In the genomic region with DNA sequence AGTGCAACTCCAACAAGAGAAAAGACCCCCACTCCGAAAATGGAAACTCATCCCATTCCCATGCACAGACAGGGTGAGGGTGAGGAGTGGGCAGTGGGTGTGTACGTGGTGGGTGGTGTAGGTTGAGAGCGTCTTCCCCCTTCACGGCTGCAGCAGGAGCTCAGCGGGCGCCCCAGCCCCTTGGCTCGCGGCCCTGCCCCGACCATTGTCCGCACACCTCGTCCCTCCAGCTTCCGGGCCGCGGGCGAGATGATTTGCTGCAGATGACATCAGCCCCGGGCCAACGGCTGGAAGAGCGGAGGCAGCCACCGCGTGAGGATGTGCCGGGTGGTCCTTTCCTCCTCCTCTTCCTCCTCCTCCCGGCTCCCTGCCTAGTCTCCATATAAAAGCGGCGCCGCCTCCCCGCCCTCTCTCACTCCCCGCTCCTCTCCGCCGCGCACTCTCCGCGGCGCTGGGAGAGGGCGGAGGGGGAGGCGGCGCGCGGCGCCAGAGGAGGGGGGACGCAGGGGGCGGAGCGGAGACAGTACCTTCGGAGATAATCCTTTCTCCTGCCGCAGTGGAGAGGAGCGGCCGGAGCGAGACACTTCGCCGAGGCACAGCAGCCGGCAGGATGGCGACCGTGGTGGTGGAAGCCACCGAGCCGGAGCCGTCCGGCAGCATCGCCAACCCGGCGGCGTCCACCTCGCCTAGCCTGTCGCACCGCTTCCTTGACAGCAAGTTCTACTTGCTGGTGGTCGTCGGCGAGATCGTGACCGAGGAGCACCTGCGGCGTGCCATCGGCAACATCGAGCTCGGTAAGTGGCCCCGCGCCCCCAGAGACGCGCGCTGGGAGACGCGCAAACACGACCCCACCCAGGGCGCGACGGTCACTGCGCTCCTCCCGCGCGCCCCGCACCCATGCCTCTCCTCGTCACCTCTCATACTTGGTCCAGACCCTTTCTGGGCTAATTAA, we compare ENCODE assay signal across 8 cellular contexts. TPM values are rescaled to one million over a fixed set of nuclear protein-coding genes. Genes with fewer than 3 reads are reported as not detected.
DNase-seq lines count a peak whose midpoint lies in the region; ATAC-seq and TF ChIP-seq lines count a peak whose summit lies in the region.

MAP1B (plus strand) TSS at position 554 of the 952 bp plus-strand sequence; CDS start at position 611, 57 bp downstream.

- in situ Hi-C loops in KBM-7 (cut with MboI; ENCODE audit: low pct_unique_long_range_greater_than_20kb, low sequenced_read_pairs), result no loop called here

- H3K27me3 Mint-ChIP-seq in activated naive CD4-positive, alpha-beta T cell treated with anti-CD3 and anti-CD28 coated beads for 36 hours (ENCODE audit: low read depth), result peaks cover 49% of the 10 kb centered on the region
- H3K27me3 Mint-ChIP-seq in activated T-helper 2 cell treated with anti-CD3 and anti-CD28 coated beads, Interferon-gamma antibody, Interleukin-2, Interleukin-4, amounts not matched to agents 10 μg/mL and 5 μg/mL and 100 μg/mL, durations not matched to agents 14 hours and 24 hours and 36 hours (ENCODE audit: low read depth), result peaks cover 62% of the 10 kb centered on the region
- H3K27me3 Mint-ChIP-seq in nephron (ENCODE audit: low read depth), result no peaks in the 10 kb centered on the region

- H3K4me1 Mint-ChIP-seq in activated naive CD4-positive, alpha-beta T cell treated with anti-CD3 and anti-CD28 coated beads for 36 hours (ENCODE audit: low read depth), result peaks cover 7% of the 10 kb centered on the region
- peaks cover 5% of the 10 kb centered on the region for H3K4me1 Mint-ChIP-seq in activated T-helper 2 cell treated with anti-CD3 and anti-CD28 coated beads, Interferon-gamma antibody, Interleukin-2, Interleukin-4, amounts not matched to agents 10 μg/mL and 5 μg/mL and 100 μg/mL, durations not matched to agents 14 hours and 24 hours and 36 hours (ENCODE audit: low read depth)
- peaks cover 36% of the 10 kb centered on the region for H3K4me1 Mint-ChIP-seq in nephron

- H3K4me3 Mint-ChIP-seq in activated naive CD4-positive, alpha-beta T cell treated with anti-CD3 and anti-CD28 coated beads for 36 hours, result peak within 1 kb of the TSS; percentile 32
- H3K4me3 Mint-ChIP-seq in activated T-helper 2 cell treated with anti-CD3 and anti-CD28 coated beads, Interferon-gamma antibody, Interleukin-2, Interleukin-4, amounts not matched to agents 10 μg/mL and 5 μg/mL and 100 μg/mL, durations not matched to agents 14 hours and 24 hours and 36 hours (ENCODE audit: low read depth), result peak within 1 kb of the TSS; percentile 39
- peak within 1 kb of the TSS; percentile 93 to 94 (median 94) for H3K4me3 Mint-ChIP-seq in nephron

- intact Hi-C loops in activated naive CD4-positive, alpha-beta T cell treated with anti-CD3 and anti-CD28 coated beads for 36 hours (cut with micrococcal nuclease), result no loop called here
- intact Hi-C loops in activated T-helper 2 cell treated with anti-CD3 and anti-CD28 coated beads, Interferon-gamma antibody, Interleukin-2, Interleukin-4, amounts not matched to agents 10 μg/mL and 5 μg/mL and 100 μg/mL, durations not matched to agents 14 hours and 24 hours and 36 hours (cut with micrococcal nuclease), result no loop called here

- H3K9me3 Mint-ChIP-seq in activated naive CD4-positive, alpha-beta T cell treated with anti-CD3 and anti-CD28 coated beads for 36 hours, result no peaks in the 10 kb centered on the region
- H3K9me3 Mint-ChIP-seq in activated T-helper 2 cell treated with anti-CD3 and anti-CD28 coated beads, Interferon-gamma antibody, Interleukin-2, Interleukin-4, amounts not matched to agents 10 μg/mL and 5 μg/mL and 100 μg/mL, durations not matched to agents 14 hours and 24 hours and 36 hours, result no peaks in the 10 kb centered on the region
- H3K9me3 Mint-ChIP-seq in nephron, result no peaks in the 10 kb centered on the region

- no peak within 1 kb of the TSS for H3K27ac Mint-ChIP-seq in activated naive CD4-positive, alpha-beta T cell treated with anti-CD3 and anti-CD28 coated beads for 36 hours
- H3K27ac Mint-ChIP-seq in activated T-helper 2 cell treated with anti-CD3 and anti-CD28 coated beads, Interferon-gamma antibody, Interleukin-2, Interleukin-4, amounts not matched to agents 10 μg/mL and 5 μg/mL and 100 μg/mL, durations not matched to agents 14 hours and 24 hours and 36 hours, result no peak within 1 kb of the TSS
- H3K27ac Mint-ChIP-seq in nephron, result peak within 1 kb of the TSS; percentile 89 to 93 (median 91)

- TF ChIP-seq CTCF in nephron (IDR thresholded peaks at IDR 0.05; ENCODE audit: unreplicated experiment in 3 of 3), result no peak

- H3K36me3 Mint-ChIP-seq in activated naive CD4-positive, alpha-beta T cell treated with anti-CD3 and anti-CD28 coated beads for 36 hours (ENCODE audit: low read depth), result no peaks in the 10 kb centered on the region
- no peaks in the 10 kb centered on the region for H3K36me3 Mint-ChIP-seq in activated T-helper 2 cell treated with anti-CD3 and anti-CD28 coated beads, Interferon-gamma antibody, Interleukin-2, Interleukin-4, amounts not matched to agents 10 μg/mL and 5 μg/mL and 100 μg/mL, durations not matched to agents 14 hours and 24 hours and 36 hours (ENCODE audit: low read depth)
- no peaks in the 10 kb centered on the region for H3K36me3 Mint-ChIP-seq in nephron (ENCODE audit: low read depth)

- CTCF ChIA-PET in activated naive CD4-positive, alpha-beta T cell treated with anti-CD3 and anti-CD28 coated beads for 36 hours (lab: Charles Lee), result no interaction called here

- no peak for ATAC-seq in HG03135 (IDR thresholded peaks at IDR 0.05; ENCODE audit: unreplicated experiment)

- no peak for DNase-seq in activated naive CD4-positive, alpha-beta T cell treated with anti-CD3 and anti-CD28 coated beads for 36 hours
- no peak for DNase-seq in activated naive CD4-positive, alpha-beta T cell treated with anti-CD3 and anti-CD28 coated beads, Interleukin-2, amount 50 U/mL, for 16 hours
- DNase-seq in NCI-H2029 (lab: John Stamatoyannopoulos, UW), result peak; percentile 79
- DNase-seq in activated T-helper 2 cell treated with anti-CD3 and anti-CD28 coated beads, Interferon-gamma antibody, Interleukin-2, Interleukin-4, amounts not matched to agents 10 μg/mL and 5 μg/mL and 100 μg/mL, durations not matched to agents 14 hours and 24 hours and 36 hours (ENCODE audit: low spot score), result no peak
- no peak for DNase-seq in glomerular endothelial cell (ENCODE audit: extremely low read depth, low read depth, low spot score)
- DNase-seq in KBM-7, result no peak

RNA-seq across cellular contexts. Expression of gene MAP1B, which starts in this region (rescaled TPM):
- under 1 TPM; 0.14 to 0.32 TPM for total RNA-seq in activated naive CD4-positive, alpha-beta T cell treated with anti-CD3 and anti-CD28 coated beads for 36 hours
- 0.32 and 0.57 TPM in 2 replicates for total RNA-seq in activated T-helper 2 cell treated with anti-CD3 and anti-CD28 coated beads, Interferon-gamma antibody, Interleukin-2, Interleukin-4, amounts not matched to agents 10 μg/mL and 5 μg/mL and 100 μg/mL, durations not matched to agents 14 hours and 24 hours and 36 hours
- total RNA-seq in glomerular endothelial cell, result 401 and 515 TPM in 2 replicates

Comparison
In these comparisons a context has a peak if more than half of its experiments do, and no peak if none do; other contexts are left out.
1. RNA of gene MAP1B (total RNA-seq): 401 to 515 TPM in glomerular endothelial cell; 0.32 to 0.57 TPM in activated T-helper 2 cell treated with anti-CD3 and anti-CD28 coated beads, Interferon-gamma antibody, Interleukin-2, Interleukin-4, amounts not matched to agents 10 μg/mL and 5 μg/mL and 100 μg/mL, durations not matched to agents 14 hours and 24 hours and 36 hours and 0.14 to 0.32 TPM in activated naive CD4-positive, alpha-beta T cell treated with anti-CD3 and anti-CD28 coated beads for 36 hours; every median in the first group is over 100 times any median in the second.
2. H3K27ac Mint-ChIP-seq: peak in nephron (3 of 3); none in activated naive CD4-positive, alpha-beta T cell treated with anti-CD3 and anti-CD28 coated beads for 36 hours (single experiment) and activated T-helper 2 cell treated with anti-CD3 and anti-CD28 coated beads, Interferon-gamma antibody, Interleukin-2, Interleukin-4, amounts not matched to agents 10 μg/mL and 5 μg/mL and 100 μg/mL, durations not matched to agents 14 hours and 24 hours and 36 hours (single experiment).
3. H3K4me3 Mint-ChIP-seq: peak in every context shown above with its lines; median percentile 94 in nephron; 39 in activated T-helper 2 cell treated with anti-CD3 and anti-CD28 coated beads, Interferon-gamma antibody, Interleukin-2, Interleukin-4, amounts not matched to agents 10 μg/mL and 5 μg/mL and 100 μg/mL, durations not matched to agents 14 hours and 24 hours and 36 hours; 32 in activated naive CD4-positive, alpha-beta T cell treated with anti-CD3 and anti-CD28 coated beads for 36 hours.